8 cellular contexts compared by ENCODE assay signal in the genomic region with DNA sequence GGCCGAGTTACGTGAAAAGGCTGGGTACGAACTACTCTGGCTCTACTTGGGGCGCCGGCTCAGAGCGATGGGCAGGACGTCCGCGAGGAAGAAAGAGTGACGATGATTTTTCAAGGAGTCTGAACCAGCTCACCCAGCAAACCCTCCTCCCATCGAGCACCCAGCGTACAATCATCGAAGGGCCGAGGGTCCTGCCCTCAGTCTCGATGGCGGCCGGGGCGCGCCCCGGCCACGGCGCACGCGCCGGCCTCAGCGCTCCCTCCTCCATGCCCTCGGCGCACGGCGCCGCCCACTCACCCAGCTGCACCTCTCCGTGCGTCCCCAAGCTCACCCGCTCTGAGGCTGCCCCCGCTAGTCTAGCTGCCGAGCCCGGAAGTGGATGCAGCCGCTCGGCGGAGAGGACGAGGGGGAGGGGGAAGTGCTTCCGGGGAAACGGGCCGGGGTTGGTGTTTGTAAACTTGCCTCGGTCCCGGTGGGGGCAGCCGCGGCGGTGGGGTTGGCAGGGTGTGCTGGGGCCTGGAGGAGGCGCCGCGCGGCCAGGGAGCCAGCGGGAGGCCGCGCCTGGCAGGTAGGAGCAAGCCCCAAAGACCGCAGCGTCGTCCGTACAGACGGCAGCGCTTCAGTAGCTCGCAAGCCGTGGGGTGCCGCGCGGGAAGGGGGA. TPM values are rescaled to one million over a fixed set of nuclear protein-coding genes. Genes with fewer than 3 reads are reported as not detected.
DNase-seq lines count a peak whose midpoint lies in the region; ATAC-seq and TF ChIP-seq lines count a peak whose summit lies in the region.

A gene with protein sequence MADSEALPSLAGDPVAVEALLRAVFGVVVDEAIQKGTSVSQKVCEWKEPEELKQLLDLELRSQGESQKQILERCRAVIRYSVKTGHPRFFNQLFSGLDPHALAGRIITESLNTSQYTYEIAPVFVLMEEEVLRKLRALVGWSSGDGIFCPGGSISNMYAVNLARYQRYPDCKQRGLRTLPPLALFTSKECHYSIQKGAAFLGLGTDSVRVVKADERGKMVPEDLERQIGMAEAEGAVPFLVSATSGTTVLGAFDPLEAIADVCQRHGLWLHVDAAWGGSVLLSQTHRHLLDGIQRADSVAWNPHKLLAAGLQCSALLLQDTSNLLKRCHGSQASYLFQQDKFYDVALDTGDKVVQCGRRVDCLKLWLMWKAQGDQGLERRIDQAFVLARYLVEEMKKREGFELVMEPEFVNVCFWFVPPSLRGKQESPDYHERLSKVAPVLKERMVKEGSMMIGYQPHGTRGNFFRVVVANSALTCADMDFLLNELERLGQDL (minus strand): TSS at position 656 of the 661 bp plus-strand sequence. CDS start 7,455 bp downstream, outside the sequence.
A gene with protein sequence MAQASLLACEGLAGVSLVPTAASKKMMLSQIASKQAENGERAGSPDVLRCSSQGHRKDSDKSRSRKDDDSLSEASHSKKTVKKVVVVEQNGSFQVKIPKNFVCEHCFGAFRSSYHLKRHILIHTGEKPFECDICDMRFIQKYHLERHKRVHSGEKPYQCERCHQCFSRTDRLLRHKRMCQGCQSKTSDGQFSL (plus strand): TSS at position 453 of the 661 bp plus-strand sequence. CDS start 1,262 bp downstream, outside the sequence.

- no peaks in the 10 kb centered on the region for H3K27me3 Mint-ChIP-seq in activated B cell treated with CpG ODN at 0.5 μM for 24 hours

- ATAC-seq in GM19023 (IDR thresholded peaks at IDR 0.05; ENCODE audit: unreplicated experiment), result peak; percentile 97
- ATAC-seq in HG03196 (IDR thresholded peaks at IDR 0.05; ENCODE audit: unreplicated experiment), result peak; percentile 95
- peak; percentile 94 for ATAC-seq in activated B cell treated with CpG ODN at 0.5 μM for 24 hours (ENCODE audit: low read depth)

- H3K36me3 ChIP-seq in spleen, result peaks cover 0 to 39% (median 30%) of the 10 kb centered on the region in 6 donors

- peak within 1 kb of the TSS; percentile 92 to 97 (median 94) for H3K27ac ChIP-seq in spleen

- H3K27ac Mint-ChIP-seq in activated B cell treated with CpG ODN at 0.5 μM for 24 hours, result peak within 1 kb of the TSS; percentile 98

- 0 to 1% (median 0%) methylated on average over 37 to 67 of the region's 67 CpGs for WGBS in spleen, 5 donors

- intact Hi-C loops in activated B cell treated with CpG ODN at 0.5 μM for 24 hours (cut with micrococcal nuclease), result loop anchor here (1.0 to 5.0 kb wide), 16 partner anchors 10 to 320 kb away; a partner anchor contains a TSS
- intact Hi-C loops in spleen (cut with DNase I; ENCODE audit: low total_unique reads), result no loop called here

- H3K27me3 ChIP-seq in spleen (replicated peaks in 1 of 7), result no peaks in the 10 kb centered on the region

- H3K4me1 ChIP-seq in spleen, result peaks cover 27 to 64% (median 49%) of the 10 kb centered on the region in 6 donors

- POLR2A ChIA-PET in activated B cell treated with CpG ODN at 0.5 μM for 24 hours (lab: Charles Lee), result interaction anchor here (0.5 to 4.0 kb wide), 23 partner anchors 15 to 320 kb away, joined by 3 to 66 read pairs (median 7); a partner anchor contains a TSS

- H3K4me3 ChIP-seq in cardiac fibroblast (replicated peaks in 1 of 2; ENCODE audit: low read depth in 2 of 2, low read length in 2 of 2) (peak within 1 kb of the TSS; percentile 67 to 81), spleen (peak within 1 kb of the TSS; percentile 39 to 91 (median 78))

- DNase-seq in AG08395 (ENCODE audit: low spot score), result peak; percentile 99
- peak; percentile 99 for DNase-seq in NCI-H345 (lab: John Stamatoyannopoulos, UW)
- DNase-seq in activated B cell treated with CpG ODN at 0.5 μM for 24 hours, result peak; percentile 91
- peak; percentile 97 to 98 for DNase-seq in cardiac fibroblast (ENCODE audit: low read depth in 2 of 2)
- DNase-seq in inferior parietal cortex (ENCODE audit: extremely low spot score), result peak; percentile 93
- DNase-seq in spleen, result peak; percentile 100

- no peaks in the 10 kb centered on the region for H3K9me3 ChIP-seq in spleen

- H3K4me3 Mint-ChIP-seq in activated B cell treated with CpG ODN at 0.5 μM for 24 hours, result peak within 1 kb of the TSS; percentile 93

- TF ChIP-seq CTCF in activated B cell treated with CpG ODN at 0.5 μM for 24 hours (IDR thresholded peaks at IDR 0.05) (no peak), cardiac fibroblast (IDR thresholded peaks at IDR 0.05; ENCODE audit: low read depth, low read length) (no peak), spleen (IDR thresholded peaks at IDR 0.05 in 8 of 11, conservative IDR thresholded peaks at IDR 0.05 in 3 of 11) (peak in 2 of 11 experiments; percentile 19 to 39)

- peaks cover 43% of the 10 kb centered on the region for H3K36me3 Mint-ChIP-seq in activated B cell treated with CpG ODN at 0.5 μM for 24 hours (ENCODE audit: low read depth)

- CTCF ChIA-PET in activated B cell treated with CpG ODN at 0.5 μM for 24 hours (lab: Charles Lee), result interaction anchor here (1.0 to 3.0 kb wide), 9 partner anchors 10 to 141 kb away, joined by 3 to 16 read pairs (median 4); no protein-coding TSS in a partner anchor

- TF ChIP-seq POLR2A in spleen (IDR thresholded peaks at IDR 0.05), result peak in 2 of 3 donors; percentile 15 to 41

- peaks cover 53% of the 10 kb centered on the region for H3K4me1 Mint-ChIP-seq in activated B cell treated with CpG ODN at 0.5 μM for 24 hours

- H3K9me3 Mint-ChIP-seq in activated B cell treated with CpG ODN at 0.5 μM for 24 hours, result no peaks in the 10 kb centered on the region

RNA-seq across cellular contexts. Expression of the first gene that starts in this region (rescaled TPM):
- 25.7 and 34.6 TPM in 2 replicates for total RNA-seq in activated B cell treated with CpG ODN at 0.5 μM for 24 hours
- 10 to 100 TPM; 33.7 to 73.0 (median 39.7) TPM for total RNA-seq in spleen
- polyA plus RNA-seq in spleen, result 10 to 100 TPM; 17.9 to 36.3 (median 34.1) TPM

RNA-seq across cellular contexts. Expression of the second gene that starts in this region (rescaled TPM):
- total RNA-seq in activated B cell treated with CpG ODN at 0.5 μM for 24 hours (64.4 and 67.2 TPM in 2 replicates), spleen (10 to 100 TPM; 23.6 to 66.1 (median 45.1) TPM)
- polyA plus RNA-seq in spleen, result 10 to 100 TPM in 1 of 3 donors, 1 to 10 TPM in 2; 5.6 to 12.1 (median 7.5) TPM

Comparison
In these comparisons a context has a peak if more than half of its experiments do, and no peak if none do; other contexts are left out.
1. Peak in every context shown above with its lines: DNase-seq, ATAC-seq, H3K4me3 ChIP-seq and H3K27ac ChIP-seq.